19 cellular contexts compared by ENCODE assay signal in genomic region chr13:47299316-47299715, GRCh38.
"Had no signal": no experiment of that assay in that cellular context is flagged by ENCODE, and none has a peak within 500 bp of the region (broad histone marks: within the 10 kb centered on the region; RNA-seq: fewer than 3 reads in every experiment).

No MANE protein-coding gene starts in this region.

- DNase-seq: activated CD4-positive, alpha-beta T cell treated with anti-CD3 and anti-CD28 coated beads for 36 hours; activated CD4-positive, alpha-beta T cell treated with anti-CD3 and anti-CD28 coated beads, Interleukin-2, amount 50 U/mL, for 48 hours; activated CD8-positive, alpha-beta memory T cell treated with anti-CD3 and anti-CD28 coated beads, Interleukin-2, amount 10 ng/mL, durations not matched to agents 7 days and 5 days; activated naive CD8-positive, alpha-beta T cell treated with anti-CD3 and anti-CD28 coated beads for 36 hours; amygdala; central memory CD4-positive, alpha-beta T cell; dorsolateral prefrontal cortex; left ventricle myocardium superior; naive B cell; ovary; right lobe of liver; small intestine; stimulated activated CD4-positive, alpha-beta T cell treated with anti-CD3 and anti-CD28 coated beads, Interleukin-4, amount 100 ng/mL, for 4 hours; testis had no signal

- H3K4me3 ChIP-seq: dorsolateral prefrontal cortex, ovary, right lobe of liver, testis had no signal

- H3K4me3 Mint-ChIP-seq: activated CD4-positive, alpha-beta T cell treated with anti-CD3 and anti-CD28 coated beads for 36 hours; activated CD8-positive, alpha-beta memory T cell treated with anti-CD3 and anti-CD28 coated beads, Interleukin-2, amount 10 ng/mL, durations not matched to agents 7 days and 5 days; activated naive CD8-positive, alpha-beta T cell treated with anti-CD3 and anti-CD28 coated beads for 36 hours; brain; naive B cell; stimulated activated memory B cell treated with anti-CD40 and anti-IgM and Interleukin-4, amounts not matched to agents 10 μg/mL and 1 μg/mL and 100 μg/mL, for 72 hours; T-helper 2 cell treated with Interferon-gamma antibody and Interleukin-4, amounts not matched to agents 5 μg/mL and 100 μg/mL, for 36 hours; type B pancreatic cell; WTC11 had no signal

- H3K36me3 Mint-ChIP-seq: activated CD8-positive, alpha-beta memory T cell treated with anti-CD3 and anti-CD28 coated beads, Interleukin-2, amount 10 ng/mL, durations not matched to agents 7 days and 5 days; activated naive CD8-positive, alpha-beta T cell treated with anti-CD3 and anti-CD28 coated beads for 36 hours; brain; naive B cell; stimulated activated memory B cell treated with anti-CD40 and anti-IgM and Interleukin-4, amounts not matched to agents 10 μg/mL and 1 μg/mL and 100 μg/mL, for 72 hours; type B pancreatic cell; WTC11 had no signal

- H3K4me1 Mint-ChIP-seq: activated CD4-positive, alpha-beta T cell treated with anti-CD3 and anti-CD28 coated beads for 36 hours; activated CD8-positive, alpha-beta memory T cell treated with anti-CD3 and anti-CD28 coated beads, Interleukin-2, amount 10 ng/mL, durations not matched to agents 7 days and 5 days; activated naive CD8-positive, alpha-beta T cell treated with anti-CD3 and anti-CD28 coated beads for 36 hours; naive B cell; stimulated activated memory B cell treated with anti-CD40 and anti-IgM and Interleukin-4, amounts not matched to agents 10 μg/mL and 1 μg/mL and 100 μg/mL, for 72 hours; WTC11 had no signal

- ATAC-seq: activated CD4-positive, alpha-beta T cell treated with anti-CD3 and anti-CD28 coated beads for 36 hours; activated CD8-positive, alpha-beta memory T cell treated with anti-CD3 and anti-CD28 coated beads, Interleukin-2, amount 10 ng/mL, durations not matched to agents 7 days and 5 days; left ventricle myocardium superior; right lobe of liver; stimulated activated memory B cell treated with anti-CD40 and anti-IgM and Interleukin-4, amounts not matched to agents 10 μg/mL and 1 μg/mL and 100 μg/mL, for 72 hours; WTC11 had no signal

- H3K27ac Mint-ChIP-seq: activated CD4-positive, alpha-beta T cell treated with anti-CD3 and anti-CD28 coated beads for 36 hours; activated CD8-positive, alpha-beta memory T cell treated with anti-CD3 and anti-CD28 coated beads, Interleukin-2, amount 10 ng/mL, durations not matched to agents 7 days and 5 days; activated naive CD8-positive, alpha-beta T cell treated with anti-CD3 and anti-CD28 coated beads for 36 hours; brain; stimulated activated memory B cell treated with anti-CD40 and anti-IgM and Interleukin-4, amounts not matched to agents 10 μg/mL and 1 μg/mL and 100 μg/mL, for 72 hours; T-helper 2 cell treated with Interferon-gamma antibody and Interleukin-4, amounts not matched to agents 5 μg/mL and 100 μg/mL, for 36 hours; type B pancreatic cell had no signal

- H3K9me3 Mint-ChIP-seq: stimulated activated memory B cell treated with anti-CD40 and anti-IgM and Interleukin-4, amounts not matched to agents 10 μg/mL and 1 μg/mL and 100 μg/mL, for 72 hours; type B pancreatic cell had no signal

- H3K27me3 Mint-ChIP-seq: activated CD8-positive, alpha-beta memory T cell treated with anti-CD3 and anti-CD28 coated beads, Interleukin-2, amount 10 ng/mL, durations not matched to agents 7 days and 5 days; brain; type B pancreatic cell had no signal
